In genomic region chr16:27264151-27264550, GRCh38 we compare ENCODE assay signal across 12 cellular contexts. TPM values are rescaled to one million over a fixed set of nuclear protein-coding genes. Genes with fewer than 3 reads are reported as not detected.
A peak's percentile ranks its signal among the peaks of the same experiment; 100 is the strongest.
DNase-seq lines count a peak whose midpoint lies in the region; ATAC-seq and TF ChIP-seq lines count a peak whose summit lies in the region.
"Had no signal": no experiment of that assay in that cellular context is flagged by ENCODE, and none has a peak within 500 bp of the region (broad histone marks: within the 10 kb centered on the region; RNA-seq: fewer than 3 reads in every experiment).

No MANE protein-coding gene starts in this region.

- H3K27me3 ChIP-seq in BJ (ENCODE audit: control insufficient read depth, insufficient read depth, low read length) (no peaks in the 10 kb centered on the region), mammary epithelial cell (ENCODE audit: insufficient read depth, low read length) (no peaks in the 10 kb centered on the region), H7 (ENCODE audit: control insufficient read depth, insufficient read depth, low read length) (no peaks in the 10 kb centered on the region)
- H3K27me3 ChIP-seq: sigmoid colon, uterus had no signal

- no peak overlapping the region for H3K4me3 ChIP-seq in BJ (ENCODE audit: low read depth, low read length)
- H3K4me3 ChIP-seq in mammary epithelial cell (replicated peaks in 1 of 3; ENCODE audit: insufficient read depth in 1 of 3, low read depth in 2 of 3, low read length in 3 of 3) = peak overlapping the region in 1 of 3 experiments; percentile 18
- no peak overlapping the region for H3K4me3 ChIP-seq in H7 (ENCODE audit: insufficient read depth, low read depth, low read length)
- H3K4me3 ChIP-seq: sigmoid colon, uterus had no signal

- TF ChIP-seq CTCF in BJ (IDR thresholded peaks at IDR 0.05; ENCODE audit: insufficient read depth, low read depth, low read length) (no peak), mammary epithelial cell (conservative IDR thresholded peaks at IDR 0.05 in 1 of 2, IDR thresholded peaks at IDR 0.05 in 1 of 2; ENCODE audit: extremely low read depth in 1 of 2, insufficient read depth in 1 of 2, low read depth in 1 of 2, low read length in 2 of 2) (no peak)

- H3K4me1 ChIP-seq in mammary epithelial cell (ENCODE audit: insufficient read depth, low read length) = peaks cover 13% of the 10 kb centered on the region

- H3K36me3 ChIP-seq in BJ (ENCODE audit: control insufficient read depth, insufficient read depth, low read length) (no peaks in the 10 kb centered on the region), mammary epithelial cell (ENCODE audit: insufficient read depth, low read length) (no peaks in the 10 kb centered on the region), H7 (replicated peaks; ENCODE audit: control insufficient read depth, insufficient read depth, low read length) (no peaks in the 10 kb centered on the region)
- H3K36me3 ChIP-seq: sigmoid colon, uterus had no signal

- CTCF ChIA-PET in BJ (lab: Yijun Ruan, JAX) = interaction anchor here (0.6 to 1.1 kb wide), 3 partner anchors 9 to 295 kb away, joined by 3 to 4 read pairs (median 4); no protein-coding TSS in a partner anchor
- CTCF ChIA-PET in mammary epithelial cell (lab: Charles Lee; ENCODE audit: low non-redundant PET) = interaction anchor here (0.6 kb wide), 2 partner anchors 26 to 52 kb away, joined by 3 read pairs; no protein-coding TSS in a partner anchor

- H3K79me2 ChIP-seq in mammary epithelial cell (ENCODE audit: insufficient read depth, low read length) = peaks cover 29% of the 10 kb centered on the region

- DNase-seq in BJ (ENCODE audit: low read depth) (peak; percentile 45), LoVo (ENCODE audit: low spot score) (peak; percentile 24), mammary epithelial cell (peak; percentile 92), kidney tubule cell (ENCODE audit: low spot score) (peak; percentile 85), HUDEP-2 (lab: John Stamatoyannopoulos, UW; ENCODE audit: unreplicated experiment in 76 of 76) (no peak), NCI-H187 (lab: John Stamatoyannopoulos, UW) (no peak), H7 (no peak)
- DNase-seq: NCI-H1694 treated with DMSO at 0.1 percent for 48 hours, sigmoid colon had no signal

- no peak overlapping the region for H2AFZ ChIP-seq in mammary epithelial cell (ENCODE audit: low read depth, low read length)

- dilution Hi-C loops in mammary epithelial cell (cut with HindIII; ENCODE audit: low sequenced_read_pairs) = no loop called here

- whole genome bisulfite sequencing in mammary epithelial cell (ENCODE audit: low coverage, missing lambda C conversion rate) = 2% methylated on average over 6 of the region's 6 CpGs

- in situ Hi-C loops in mammary epithelial cell (cut with MboI; ENCODE audit: low sequenced_read_pairs in 2 of 2) = loop anchor here in 1 of 2 donors (10.0 kb wide), 1 partner anchor 61 kb away; no protein-coding TSS in a partner anchor

- ATAC-seq in HG02571 (IDR thresholded peaks at IDR 0.05; ENCODE audit: unreplicated experiment) = no peak
- ATAC-seq: activated naive CD4-positive, alpha-beta T cell treated with anti-CD3 and anti-CD28 coated beads, Interleukin-2, amount 50 U/mL, for 72 hours had no signal

- H3K27ac ChIP-seq in mammary epithelial cell (ENCODE audit: insufficient read depth, low read depth, low read length) = peak overlapping the region; percentile 47
- H3K27ac ChIP-seq: uterus had no signal

- H3K4me2 ChIP-seq in mammary epithelial cell (ENCODE audit: insufficient read depth, low read depth, low read length) = peak overlapping the region; percentile 72

- POLR2A ChIA-PET in BJ (lab: Charles Lee) = interaction anchor here (0.6 kb wide), 1 partner anchor 42 kb away, joined by 4 read pairs; no protein-coding TSS in a partner anchor

- H4K20me1 ChIP-seq in mammary epithelial cell (ENCODE audit: insufficient read depth, low read length) = no peaks in the 10 kb centered on the region

- no peak overlapping the region for H3K9ac ChIP-seq in mammary epithelial cell (ENCODE audit: insufficient read depth, low read length)

- intact Hi-C loops in mammary epithelial cell (cut with micrococcal nuclease) = loop anchor here (2.0 kb wide), 1 partner anchor 51 kb away; no protein-coding TSS in a partner anchor

- no peaks in the 10 kb centered on the region for H3K9me3 ChIP-seq in mammary epithelial cell (replicated peaks; ENCODE audit: insufficient read depth, low read length)
- H3K9me3 ChIP-seq: sigmoid colon, uterus had no signal

- BruUV-seq in mammary epithelial cell (replicated peaks; lab: Mats Ljungman, UMichigan) = no TSS peak

RNA-seq across cellular contexts. Expression of gene NSMCE1, which starts 4.4 kb away (rescaled TPM):
- polyA plus RNA-seq in BJ (2011; rRNA removed) (31.7 and 34.3 TPM in 2 replicates), mammary epithelial cell (54.1 TPM)
- 27.5 and 61.5 TPM in 2 replicates for polyA minus RNA-seq in BJ (2011; rRNA and poly(A)+ RNA removed)
- total RNA-seq in mammary epithelial cell = 10 to 100 TPM; 71.6 to 81.2 TPM
- polyA minus RNA-seq in mammary epithelial cell = 71.1 TPM
- total RNA-seq in H7 (2014; rRNA removed; shearing (Covaris generic)) = 22.8 and 24.7 TPM in 2 replicates

RNA-seq across cellular contexts. Expression of gene IL4R, which starts 49.6 kb away (rescaled TPM):
- polyA plus RNA-seq in BJ (2011; rRNA removed) (17.3 and 25.4 TPM in 2 replicates), mammary epithelial cell (94.9 TPM)
- polyA minus RNA-seq in BJ (2011; rRNA and poly(A)+ RNA removed) = 12.8 and 26.1 TPM in 2 replicates
- total RNA-seq in mammary epithelial cell = 100 to 1,000 TPM in 1 of 2 donors, 10 to 100 TPM in 1; 69.8 to 152 TPM
- 198 TPM for polyA minus RNA-seq in mammary epithelial cell
- 17.5 and 29.0 TPM in 2 replicates for total RNA-seq in H7 (2014; rRNA removed; shearing (Covaris generic))

Comparison
In these comparisons a context has a peak if more than half of its experiments do, and no peak if none do; other contexts are left out.
1. DNase-seq: peak in BJ (single experiment), LoVo (single experiment), mammary epithelial cell (single experiment) and kidney tubule cell (single experiment); none in HUDEP-2 (0 of 76), NCI-H187 (0 of 2) and H7 (single experiment).